In genomic region chr11:133782116-133782725, GRCh38 we compare ENCODE assay signal across 34 cellular contexts.
"Had no signal": no experiment of that assay in that cellular context is flagged by ENCODE, and none has a peak within 500 bp of the region (broad histone marks: within the 10 kb centered on the region; RNA-seq: fewer than 3 reads in every experiment).

No MANE protein-coding gene starts in this region.

- H3K27ac ChIP-seq: adrenal gland, body of pancreas, brain microvascular endothelial cell, breast epithelium, VCaP had no signal

- H3K36me3 Mint-ChIP-seq: activated CD4-positive, alpha-beta memory T cell treated with anti-CD3 and anti-CD28 coated beads for 36 hours; activated naive CD4-positive, alpha-beta T cell treated with anti-CD3 and anti-CD28 coated beads, Interleukin-2, amount 50 U/mL, for 72 hours; activated naive CD8-positive, alpha-beta T cell treated with anti-CD3 and anti-CD28 coated beads, Interleukin-2, amount 10 ng/mL, durations not matched to agents 7 days and 5 days had no signal

- H3K27ac Mint-ChIP-seq: activated B cell treated with CpG ODN at 0.5 μM for 24 hours; activated CD4-positive, alpha-beta memory T cell treated with anti-CD3 and anti-CD28 coated beads for 36 hours; activated CD4-positive, alpha-beta T cell treated with anti-CD3 and anti-CD28 coated beads for 36 hours; activated CD8-positive, alpha-beta T cell treated with anti-CD3 and anti-CD28 coated beads for 36 hours; activated naive CD4-positive, alpha-beta T cell treated with anti-CD3 and anti-CD28 coated beads for 36 hours; activated naive CD4-positive, alpha-beta T cell treated with anti-CD3 and anti-CD28 coated beads, Interleukin-2, amount 50 U/mL, for 72 hours; activated naive CD8-positive, alpha-beta T cell treated with anti-CD3 and anti-CD28 coated beads, Interleukin-2, amount 10 ng/mL, durations not matched to agents 7 days and 5 days; activated T-cell treated with anti-CD3 and anti-CD28 coated beads, Interleukin-2, amount 50 U/mL, for 72 hours; T-helper 1 cell treated with Interleukin-12 subunit alpha and Interleukin-12 subunit beta and Interleukin-4 antibody, amounts not matched to agents 30 μg/mL and 1 μg/mL, for 36 hours; T-helper 2 cell treated with Interferon-gamma antibody and Interleukin-4, amounts not matched to agents 5 μg/mL and 100 μg/mL, for 36 hours had no signal

- H3K9me3 Mint-ChIP-seq: activated B cell treated with CpG ODN at 0.5 μM for 24 hours; activated CD4-positive, alpha-beta memory T cell treated with anti-CD3 and anti-CD28 coated beads for 36 hours; activated CD8-positive, alpha-beta T cell treated with anti-CD3 and anti-CD28 coated beads for 36 hours; activated naive CD4-positive, alpha-beta T cell treated with anti-CD3 and anti-CD28 coated beads for 36 hours; activated naive CD4-positive, alpha-beta T cell treated with anti-CD3 and anti-CD28 coated beads, Interleukin-2, amount 50 U/mL, for 72 hours; activated naive CD8-positive, alpha-beta T cell treated with anti-CD3 and anti-CD28 coated beads, Interleukin-2, amount 10 ng/mL, durations not matched to agents 7 days and 5 days; T-helper 1 cell treated with Interleukin-12 subunit alpha and Interleukin-12 subunit beta and Interleukin-4 antibody, amounts not matched to agents 30 μg/mL and 1 μg/mL, for 36 hours; T-helper 2 cell treated with Interferon-gamma antibody and Interleukin-4, amounts not matched to agents 5 μg/mL and 100 μg/mL, for 36 hours had no signal

- H3K4me3 ChIP-seq: adrenal gland, body of pancreas, breast epithelium had no signal

- H3K4me1 Mint-ChIP-seq: activated B cell treated with CpG ODN at 0.5 μM for 24 hours; activated naive CD8-positive, alpha-beta T cell treated with anti-CD3 and anti-CD28 coated beads, Interleukin-2, amount 10 ng/mL, durations not matched to agents 7 days and 5 days had no signal

- H3K4me1 ChIP-seq: adrenal gland, body of pancreas, breast epithelium had no signal

- H3K4me3 Mint-ChIP-seq: activated B cell treated with CpG ODN at 0.5 μM for 24 hours; activated CD4-positive, alpha-beta memory T cell treated with anti-CD3 and anti-CD28 coated beads for 36 hours; activated CD4-positive, alpha-beta T cell treated with anti-CD3 and anti-CD28 coated beads for 36 hours; activated CD8-positive, alpha-beta T cell treated with anti-CD3 and anti-CD28 coated beads for 36 hours; activated naive CD4-positive, alpha-beta T cell treated with anti-CD3 and anti-CD28 coated beads for 36 hours; activated naive CD8-positive, alpha-beta T cell treated with anti-CD3 and anti-CD28 coated beads, Interleukin-2, amount 10 ng/mL, durations not matched to agents 7 days and 5 days; activated T-cell treated with anti-CD3 and anti-CD28 coated beads, Interleukin-2, amount 50 U/mL, for 4 hours; activated T-cell treated with anti-CD3 and anti-CD28 coated beads, Interleukin-2, amount 50 U/mL, for 72 hours; T-helper 1 cell treated with Interleukin-12 subunit alpha and Interleukin-12 subunit beta and Interleukin-4 antibody, amounts not matched to agents 30 μg/mL and 1 μg/mL, for 36 hours; T-helper 2 cell treated with Interferon-gamma antibody and Interleukin-4, amounts not matched to agents 5 μg/mL and 100 μg/mL, for 36 hours had no signal

- ATAC-seq: activated CD4-positive, alpha-beta T cell treated with anti-CD3 and anti-CD28 coated beads for 36 hours; activated CD8-positive, alpha-beta T cell treated with anti-CD3 and anti-CD28 coated beads for 36 hours; activated naive CD4-positive, alpha-beta T cell treated with anti-CD3 and anti-CD28 coated beads, Interleukin-2, amount 50 U/mL, for 72 hours; activated T-cell treated with anti-CD3 and anti-CD28 coated beads, Interleukin-2, amount 50 U/mL, for 4 hours; activated T-cell treated with anti-CD3 and anti-CD28 coated beads, Interleukin-2, amount 50 U/mL, for 72 hours; body of pancreas had no signal

- H3K27me3 ChIP-seq: adrenal gland, body of pancreas, brain microvascular endothelial cell had no signal

- H3K9me3 ChIP-seq: adrenal gland, body of pancreas, breast epithelium had no signal

- DNase-seq: activated B cell treated with CpG ODN at 0.5 μM for 24 hours; activated CD4-positive, alpha-beta memory T cell treated with anti-CD3 and anti-CD28 coated beads for 36 hours; activated CD4-positive, alpha-beta T cell treated with anti-CD3 and anti-CD28 coated beads for 36 hours; activated CD4-positive, alpha-beta T cell treated with anti-CD3 and anti-CD28 coated beads for 48 hours; activated CD4-positive, alpha-beta T cell treated with anti-CD3 and anti-CD28 coated beads, Interleukin-2, amount 50 U/mL, for 1 hour; activated CD4-positive, alpha-beta T cell treated with anti-CD3 and anti-CD28 coated beads, Interleukin-2, amount 50 U/mL, for 4 hours; activated CD4-positive, CD25-positive, alpha-beta regulatory T cell treated with anti-CD3 and anti-CD28 coated beads, Interleukin-2, amount 50 U/mL, for 72 hours; activated CD8-positive, alpha-beta memory T cell treated with anti-CD3 and anti-CD28 coated beads, Interleukin-2, amount 50 U/mL, for 4 hours; activated CD8-positive, alpha-beta T cell treated with anti-CD3 and anti-CD28 coated beads for 36 hours; activated effector memory CD4-positive, alpha-beta T cell treated with anti-CD3 and anti-CD28 coated beads, Interleukin-2, amount 50 U/mL, for 16 hours; activated gamma-delta T cell treated with Interleukin-2 at 50 U/mL for 16 hours; activated naive CD4-positive, alpha-beta T cell; activated naive CD4-positive, alpha-beta T cell treated with anti-CD3 and anti-CD28 coated beads for 36 hours; activated naive CD4-positive, alpha-beta T cell treated with anti-CD3 and anti-CD28 coated beads, Interleukin-2, amount 50 U/mL, for 16 hours; activated naive CD8-positive, alpha-beta T cell treated with anti-CD3 and anti-CD28 coated beads, Interleukin-2, amount 10 ng/mL, durations not matched to agents 7 days and 5 days; activated T-cell treated with anti-CD3 and anti-CD28 coated beads for 4 hours; activated T-cell treated with anti-CD3 and anti-CD28 coated beads, Interleukin-2, amount 50 U/mL, for 1 hour; activated T-cell treated with anti-CD3 and anti-CD28 coated beads, Interleukin-2, amount 50 U/mL, for 4 hours; activated T-cell treated with anti-CD3 and anti-CD28 coated beads, Interleukin-2, amount 50 U/mL, for 72 hours; adrenal gland; amniotic stem cell; aorta; body of pancreas; brain microvascular endothelial cell; central memory CD4-positive, alpha-beta T cell; SW 1271; T-helper 1 cell; T-helper 2 cell; T-helper 9 cell had no signal

- H3K36me3 ChIP-seq: adrenal gland, brain microvascular endothelial cell, breast epithelium had no signal
